ENCODE assay signal across 12 cellular contexts in the genomic region with DNA sequence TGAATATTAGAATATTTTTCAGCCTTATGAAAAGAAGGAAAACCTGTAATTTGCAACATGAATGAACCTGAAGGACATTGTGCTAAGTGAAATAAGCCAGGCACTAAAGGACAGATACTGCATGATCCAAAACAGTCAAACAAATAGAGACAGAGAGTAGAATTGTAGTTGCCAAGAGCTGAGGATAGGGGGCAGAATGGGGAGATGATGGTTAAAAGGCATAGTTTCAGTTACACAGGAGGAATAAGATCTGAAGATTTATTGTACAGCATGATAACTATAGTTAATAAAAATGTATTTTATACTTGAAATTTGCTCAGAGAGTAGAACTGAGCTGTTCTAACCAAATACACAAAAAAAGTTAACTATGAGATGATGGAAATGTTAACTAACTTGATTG.
DNase-seq lines count a peak whose midpoint lies in the region; ATAC-seq and TF ChIP-seq lines count a peak whose summit lies in the region.
"Had no signal": no experiment of that assay in that cellular context is flagged by ENCODE, and none has a peak within 500 bp of the region (broad histone marks: within the 10 kb centered on the region; RNA-seq: fewer than 3 reads in every experiment).

No MANE protein-coding gene starts in this region.

- H3K9me3 ChIP-seq in OCI-LY7 (ENCODE audit: low read length) (no peaks in the 10 kb centered on the region), spleen (peaks cover 0 to 14% (median 11%) of the 10 kb centered on the region in 8 donors)
- H3K9me3 ChIP-seq: body of pancreas had no signal

- H3K27me3 ChIP-seq in BJ (ENCODE audit: control insufficient read depth, insufficient read depth, low read length) = no peaks in the 10 kb centered on the region
- no peaks in the 10 kb centered on the region for H3K27me3 ChIP-seq in spleen (replicated peaks in 1 of 7)
- H3K27me3 ChIP-seq: body of pancreas, SJSA1, tibial artery had no signal

- H3K27ac ChIP-seq in OCI-LY7 (ENCODE audit: low read depth, low read length, poor library complexity, severe bottlenecking) (no peak overlapping the region), spleen (no peak overlapping the region)
- H3K27ac ChIP-seq: body of pancreas, SJSA1, tibial artery had no signal

- H3K4me3 ChIP-seq in BJ (ENCODE audit: low read depth, low read length) (no peak overlapping the region), OCI-LY7 (ENCODE audit: low read depth, low read length, poor library complexity, severe bottlenecking) (no peak overlapping the region), fibroblast of pulmonary artery (replicated peaks; ENCODE audit: low read depth, low read length) (no peak overlapping the region), spleen (no peak overlapping the region)
- H3K4me3 ChIP-seq: body of pancreas, SJSA1, tibial artery had no signal

- H4K20me1 ChIP-seq in OCI-LY7 (ENCODE audit: insufficient read depth, low read length) = no peaks in the 10 kb centered on the region

- ATAC-seq in GM18498 (IDR thresholded peaks at IDR 0.05; ENCODE audit: unreplicated experiment) = peak; percentile 46
- ATAC-seq: body of pancreas had no signal

- H3K36me3 ChIP-seq in BJ (ENCODE audit: control insufficient read depth, insufficient read depth, low read length) (no peaks in the 10 kb centered on the region), OCI-LY7 (ENCODE audit: insufficient read depth, low read length) (no peaks in the 10 kb centered on the region), spleen (no peaks in the 10 kb centered on the region)
- H3K36me3 ChIP-seq: SJSA1, tibial artery had no signal

- intact Hi-C loops in OCI-LY7 (cut with micrococcal nuclease; ENCODE audit: unreplicated experiment) (no loop called here), spleen (cut with DNase I; ENCODE audit: low total_unique reads) (no loop called here)

- no peaks in the 10 kb centered on the region for H3K79me2 ChIP-seq in OCI-LY7 (ENCODE audit: insufficient read depth, low read depth, low read length)

- POLR2A ChIA-PET in BJ (lab: Charles Lee) = no interaction called here
- POLR2A ChIA-PET in OCI-LY7 (lab: Charles Lee) = interaction anchor here (1.5 kb wide), 1 partner anchor 11 kb away, joined by 4 read pairs; no protein-coding TSS in a partner anchor

- no TSS peak for BruUV-seq in OCI-LY7 (replicated peaks; lab: Mats Ljungman, UMichigan)

- TF ChIP-seq CTCF in BJ (IDR thresholded peaks at IDR 0.05; ENCODE audit: insufficient read depth, low read depth, low read length) = peak; percentile 31; the same call in 1 of the 2 replicates
- TF ChIP-seq CTCF in OCI-LY7 (conservative IDR thresholded peaks at IDR 0.05; ENCODE audit: low read length) = peak; percentile 61
- peak; percentile 52 for TF ChIP-seq CTCF in fibroblast of pulmonary artery (IDR thresholded peaks at IDR 0.05; ENCODE audit: low read length, missing control alignments)
- TF ChIP-seq CTCF in spleen (IDR thresholded peaks at IDR 0.05 in 8 of 11, conservative IDR thresholded peaks at IDR 0.05 in 3 of 11) = no peak

- H3K9me2 ChIP-seq in OCI-LY7 (ENCODE audit: insufficient read depth, low read length) = no peaks in the 10 kb centered on the region

- no peak for DNase-seq in BJ (ENCODE audit: low read depth)
- no peak for DNase-seq in OCI-LY7 (ENCODE audit: low spot score)
- DNase-seq in fibroblast of pulmonary artery (ENCODE audit: low read depth) = peak; percentile 12
- no peak for DNase-seq in NCI-H187 (lab: John Stamatoyannopoulos, UW)
- no peak for DNase-seq in spleen
- DNase-seq in OCI-M2 (lab: John Stamatoyannopoulos, UW; ENCODE audit: unreplicated experiment) = no peak
- no peak for DNase-seq in central memory CD4-positive, alpha-beta T cell
- DNase-seq: body of pancreas; stimulated activated CD4-positive, alpha-beta T cell treated with anti-CD3 and anti-CD28 coated beads, Interleukin-4, amount 100 ng/mL, for 4 hours; tibial artery had no signal

- H3K4me1 ChIP-seq in OCI-LY7 (ENCODE audit: insufficient read depth, low read length, poor library complexity, severe bottlenecking) = no peaks in the 10 kb centered on the region
- H3K4me1 ChIP-seq in spleen = no peaks in the 10 kb centered on the region
- H3K4me1 ChIP-seq: body of pancreas, SJSA1, tibial artery had no signal

- H3K4me2 ChIP-seq in OCI-LY7 (ENCODE audit: low read length) = no peak overlapping the region

- no peak for TF ChIP-seq POLR2A in spleen (IDR thresholded peaks at IDR 0.05)

- CTCF ChIA-PET in BJ (lab: Yijun Ruan, JAX) = interaction anchor here (0.6 kb wide), 1 partner anchor 131 kb away, joined by 3 read pairs; no protein-coding TSS in a partner anchor
- CTCF ChIA-PET in OCI-LY7 (lab: Charles Lee; ENCODE audit: unreplicated experiment) = no interaction called here

- H2AFZ ChIP-seq in OCI-LY7 (ENCODE audit: low read length) = no peak overlapping the region

Comparison
In these comparisons a context has a peak if more than half of its experiments do, and no peak if none do; other contexts are left out.
1. CTCF ChIP-seq: peak in BJ (single experiment), OCI-LY7 (single experiment) and fibroblast of pulmonary artery (single experiment); none in spleen (0 of 11).